13 cellular contexts compared by ENCODE assay signal in the genomic region with DNA sequence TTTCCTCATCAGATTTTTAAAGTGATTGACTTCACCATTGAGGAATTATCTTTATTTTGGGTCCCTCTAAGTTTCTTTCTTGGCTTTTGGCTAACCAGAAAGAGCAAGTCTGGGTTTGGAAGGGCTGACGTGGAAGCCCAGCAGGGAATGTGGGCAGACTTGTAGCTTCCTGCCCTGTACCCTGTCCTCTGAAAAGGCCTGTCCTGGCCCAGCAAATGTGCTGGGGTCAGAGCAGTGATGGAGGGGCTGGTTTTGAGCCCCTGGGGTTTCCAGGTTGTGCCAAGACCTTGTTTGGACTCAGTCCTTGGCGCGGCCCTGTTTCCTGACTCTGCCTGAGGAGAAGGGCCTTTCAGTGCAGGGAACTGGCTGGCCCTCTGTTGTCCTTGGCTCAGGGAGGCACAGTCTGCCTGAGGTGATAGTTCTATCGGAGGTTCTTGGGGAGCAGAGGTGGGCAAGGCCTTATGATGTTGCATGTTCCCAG.
DNase-seq lines count a peak whose midpoint lies in the region; ATAC-seq, FAIRE-seq and TF ChIP-seq lines count a peak whose summit lies in the region.
"Had no signal": no experiment of that assay in that cellular context is flagged by ENCODE, and none has a peak within 500 bp of the region (broad histone marks: within the 10 kb centered on the region; RNA-seq: fewer than 3 reads in every experiment).

No MANE protein-coding gene starts in this region.

- peaks cover 8% of the 10 kb centered on the region for H3K79me2 ChIP-seq in keratinocyte (ENCODE audit: control insufficient read depth, insufficient read depth, low read length)

- no peaks in the 10 kb centered on the region for H4K20me1 ChIP-seq in keratinocyte (ENCODE audit: control insufficient read depth, extremely low read depth, insufficient read depth, low read length)

- H3K4me1 Mint-ChIP-seq in activated T-helper 17 cell treated with anti-CD3 and anti-CD28 coated beads, Interleukin-2, amount 50 U/mL, for 72 hours = peaks cover 8% of the 10 kb centered on the region

- no peak overlapping the region for H2AFZ ChIP-seq in keratinocyte (ENCODE audit: control insufficient read depth, low read length)

- no peak for ATAC-seq in RWPE2 (ENCODE audit: low read depth)
- peak; percentile 39 for ATAC-seq in thoracic aorta (ENCODE audit: insufficient number of reproducible peaks, low FRiP score, low read depth)
- ATAC-seq in activated T-helper 17 cell treated with anti-CD3 and anti-CD28 coated beads, Interleukin-2, amount 50 U/mL, for 72 hours (replicated peaks) = no peak

- H3K36me3 Mint-ChIP-seq in activated T-helper 17 cell treated with anti-CD3 and anti-CD28 coated beads, Interleukin-2, amount 50 U/mL, for 72 hours (ENCODE audit: low read depth) = peaks cover 92% of the 10 kb centered on the region
- H3K36me3 Mint-ChIP-seq: CD4-positive, alpha-beta memory T cell had no signal

- H3K27ac Mint-ChIP-seq in activated T-helper 17 cell treated with anti-CD3 and anti-CD28 coated beads, Interleukin-2, amount 50 U/mL, for 72 hours = no peak overlapping the region
- H3K27ac Mint-ChIP-seq: activated naive CD4-positive, alpha-beta T cell treated with anti-CD3 and anti-CD28 coated beads for 36 hours; stimulated activated naive CD8-positive, alpha-beta T cell treated with anti-CD3 and anti-CD28 coated beads, Interleukin-15, Interleukin-2, amounts not matched to agents 100 ng/mL and 50 ng/mL, for 24 hours had no signal

- no peak for TF ChIP-seq CTCF in RWPE2 (IDR thresholded peaks at IDR 0.05; ENCODE audit: poor library complexity, severe bottlenecking)
- TF ChIP-seq CTCF in keratinocyte (optimal IDR thresholded peaks at IDR 0.05 in 1 of 3, IDR thresholded peaks at IDR 0.05 in 1 of 3, conservative IDR thresholded peaks at IDR 0.05 in 1 of 3; ENCODE audit: extremely low read depth in 1 of 3, insufficient read depth in 2 of 3, low read length in 3 of 3) = no peak
- TF ChIP-seq CTCF in thoracic aorta (IDR thresholded peaks at IDR 0.05) = no peak

- H3K27me3 Mint-ChIP-seq in activated T-helper 17 cell treated with anti-CD3 and anti-CD28 coated beads, Interleukin-2, amount 50 U/mL, for 72 hours = no peaks in the 10 kb centered on the region
- H3K27me3 Mint-ChIP-seq: CD4-positive, alpha-beta memory T cell; stimulated activated naive CD8-positive, alpha-beta T cell treated with anti-CD3 and anti-CD28 coated beads, Interleukin-15, Interleukin-2, amounts not matched to agents 100 ng/mL and 50 ng/mL, for 24 hours had no signal

- no peaks in the 10 kb centered on the region for H3K9me1 ChIP-seq in keratinocyte (ENCODE audit: control insufficient read depth, extremely low read depth, insufficient read depth, low read length)

- H3K36me3 ChIP-seq in RWPE2 (ENCODE audit: low read depth) (peaks cover 67% of the 10 kb centered on the region), keratinocyte (ENCODE audit: control insufficient read depth in 2 of 2, extremely low read depth in 1 of 2, insufficient read depth in 2 of 2, low read length in 2 of 2) (peaks cover 9 to 26% of the 10 kb centered on the region in 2 experiments), thoracic aorta (no peaks in the 10 kb centered on the region)
- H3K36me3 ChIP-seq: ovary had no signal

- H3K9ac ChIP-seq in keratinocyte (ENCODE audit: control insufficient read depth, extremely low read depth, insufficient read depth, low read length) = peak overlapping the region; percentile 46

- H3K4me3 ChIP-seq in RWPE2 (ENCODE audit: severe bottlenecking) (no peak overlapping the region), keratinocyte (ENCODE audit: control insufficient read depth in 2 of 3, extremely low read depth in 1 of 3, insufficient read depth in 2 of 3, low read depth in 1 of 3, low read length in 3 of 3) (no peak overlapping the region), thoracic aorta (peak overlapping the region; percentile 36)
- H3K4me3 ChIP-seq: ovary had no signal

- no peak overlapping the region for H3K4me3 Mint-ChIP-seq in activated T-helper 17 cell treated with anti-CD3 and anti-CD28 coated beads, Interleukin-2, amount 50 U/mL, for 72 hours
- H3K4me3 Mint-ChIP-seq: activated naive CD4-positive, alpha-beta T cell treated with anti-CD3 and anti-CD28 coated beads for 36 hours; CD4-positive, alpha-beta memory T cell; stimulated activated naive CD8-positive, alpha-beta T cell treated with anti-CD3 and anti-CD28 coated beads, Interleukin-15, Interleukin-2, amounts not matched to agents 100 ng/mL and 50 ng/mL, for 24 hours had no signal

- H3K4me2 ChIP-seq in keratinocyte (ENCODE audit: control insufficient read depth, extremely low read depth, insufficient read depth, low read depth, low read length) = peak overlapping the region; percentile 54

- no peaks in the 10 kb centered on the region for H3K27me3 ChIP-seq in RWPE2 (ENCODE audit: insufficient read depth, poor library complexity, severe bottlenecking)
- no peaks in the 10 kb centered on the region for H3K27me3 ChIP-seq in keratinocyte (ENCODE audit: control insufficient read depth, extremely low read depth, insufficient read depth, low read length)
- H3K27me3 ChIP-seq in thoracic aorta (replicated peaks; ENCODE audit: insufficient read depth) = no peaks in the 10 kb centered on the region
- H3K27me3 ChIP-seq: ovary had no signal

- peak; percentile 59 for FAIRE-seq in keratinocyte (lab: Jason Lieb, UNC)

- H3K27ac ChIP-seq in RWPE2 (ENCODE audit: poor library complexity, severe bottlenecking) (peak overlapping the region; percentile 83), keratinocyte (ENCODE audit: control insufficient read depth, insufficient read depth, low read length) (peak overlapping the region; percentile 82), thoracic aorta (peak overlapping the region; percentile 99)
- H3K27ac ChIP-seq: ovary had no signal

- H3K4me1 ChIP-seq in RWPE2 (ENCODE audit: insufficient read depth, poor library complexity, severe bottlenecking) (peaks cover 83% of the 10 kb centered on the region), keratinocyte (ENCODE audit: control insufficient read depth, extremely low read depth, insufficient read depth, low read length) (peaks cover 75% of the 10 kb centered on the region), thoracic aorta (ENCODE audit: control insufficient read depth in 1 of 2, low read depth in 2 of 2) (peaks cover 40 to 65% of the 10 kb centered on the region in 2 donors)

- no peak for DNase-seq in RWPE2 (ENCODE audit: low spot score)
- peak; percentile 24 for DNase-seq in dermis blood vessel endothelial cell
- no peak for DNase-seq in keratinocyte (ENCODE audit: low read depth, low spot score)
- DNase-seq in thoracic aorta (ENCODE audit: low spot score) = no peak
- no peak for DNase-seq in NCI-H2196 treated with DMSO at 0.1 percent for 48 hours (lab: John Stamatoyannopoulos, UW; ENCODE audit: unreplicated experiment)
- DNase-seq in NCI-H146 treated with DMSO at 0.1 percent for 48 hours (lab: John Stamatoyannopoulos, UW; ENCODE audit: unreplicated experiment) = no peak
- DNase-seq: activated naive CD4-positive, alpha-beta T cell treated with anti-CD3 and anti-CD28 coated beads for 36 hours; CD4-positive, alpha-beta memory T cell; NCI-H345; ovary; stimulated activated CD4-positive, alpha-beta T cell treated with anti-CD3 and anti-CD28 coated beads, Interleukin-4, amount 100 ng/mL, for 4 hours had no signal

- dilution Hi-C loops in keratinocyte (cut with MboI; ENCODE audit: extremely low pct_ligation_motif_present, low sequenced_read_pairs) = no loop called here

- H3K9me3 Mint-ChIP-seq in activated T-helper 17 cell treated with anti-CD3 and anti-CD28 coated beads, Interleukin-2, amount 50 U/mL, for 72 hours = no peaks in the 10 kb centered on the region
- H3K9me3 Mint-ChIP-seq: activated naive CD4-positive, alpha-beta T cell treated with anti-CD3 and anti-CD28 coated beads for 36 hours; CD4-positive, alpha-beta memory T cell; stimulated activated naive CD8-positive, alpha-beta T cell treated with anti-CD3 and anti-CD28 coated beads, Interleukin-15, Interleukin-2, amounts not matched to agents 100 ng/mL and 50 ng/mL, for 24 hours had no signal

- no peaks in the 10 kb centered on the region for H3K9me3 ChIP-seq in RWPE2 (ENCODE audit: severe bottlenecking)
- H3K9me3 ChIP-seq in keratinocyte (ENCODE audit: control insufficient read depth, low read depth, low read length) = no peaks in the 10 kb centered on the region
- H3K9me3 ChIP-seq in thoracic aorta = no peaks in the 10 kb centered on the region
- H3K9me3 ChIP-seq: ovary had no signal
